In the genomic region with DNA sequence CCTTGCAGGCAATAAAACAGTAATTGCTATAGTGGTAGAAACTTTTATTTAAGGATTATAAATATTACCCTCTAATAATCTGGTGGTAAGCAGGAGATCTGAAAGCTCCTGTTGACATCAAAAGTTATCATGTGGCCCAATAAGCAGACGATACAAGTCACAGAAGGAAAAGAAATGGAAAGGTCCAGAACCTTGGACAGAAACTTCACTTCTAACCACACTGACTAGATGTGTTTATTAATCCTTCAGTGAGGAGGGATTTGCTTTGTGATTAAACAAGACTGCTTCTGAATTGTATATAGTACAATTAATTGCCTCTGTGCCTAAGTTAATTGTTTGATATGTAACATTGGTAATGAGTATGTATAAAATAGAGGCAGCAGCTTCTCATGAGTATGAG, we compare ENCODE assay signal across 27 cellular contexts.
DNase-seq lines count a peak whose midpoint lies in the region; ATAC-seq, FAIRE-seq and TF ChIP-seq lines count a peak whose summit lies in the region.
"Had no signal": no experiment of that assay in that cellular context is flagged by ENCODE, and none has a peak within 500 bp of the region (broad histone marks: within the 10 kb centered on the region; RNA-seq: fewer than 3 reads in every experiment).

No MANE protein-coding gene starts in this region.

- ATAC-seq in HCT116 = no peak
- no peak; the same call in 2 of the 3 replicates for ATAC-seq in GM12878
- no peak for ATAC-seq in left cardiac atrium

- H4K91ac ChIP-seq in trophoblast cell (ENCODE audit: low read depth, low read length) = no peak overlapping the region

- 40% methylated on average over 1 of the region's 1 CpG for WGBS in GM12878 (ENCODE audit: insufficient coverage, insufficient replicate concordance, low lambda C conversion rate, missing lambda C conversion rate)
- no CpG with 5 or more reads among the region's 1 CpG for WGBS in trophoblast cell (ENCODE audit: extremely low coverage, insufficient coverage, insufficient read length)

- no peak overlapping the region for H2BK5ac ChIP-seq in trophoblast cell (ENCODE audit: low read depth, low read length, poor library complexity)

- H3K27me3 ChIP-seq in HCT116 (ENCODE audit: insufficient read depth, low read length) (no peaks in the 10 kb centered on the region), OCI-LY3 (ENCODE audit: low read depth, low read length) (no peaks in the 10 kb centered on the region), GM12878 (replicated peaks in 1 of 2; ENCODE audit: control insufficient read depth in 2 of 2, insufficient read depth in 2 of 2, low read length in 1 of 2) (no peaks in the 10 kb centered on the region), trophoblast cell (ENCODE audit: insufficient read depth, low read length) (no peaks in the 10 kb centered on the region)
- H3K27me3 ChIP-seq: BE2C, BLaER1 had no signal

- H3K4me2 ChIP-seq in HCT116 (ENCODE audit: low read length) (no peak overlapping the region), OCI-LY3 (ENCODE audit: low read length) (peak overlapping the region; percentile 18; the same call in 1 of the 2 replicates), GM12878 (ENCODE audit: control insufficient read depth, insufficient read depth) (no peak overlapping the region), trophoblast cell (ENCODE audit: low read length) (no peak overlapping the region)
- H3K4me2 ChIP-seq: BLaER1 had no signal

- no peak overlapping the region for H3K4me3 ChIP-seq in HCT116 (replicated peaks in 1 of 2; ENCODE audit: low read depth in 1 of 2, low read length in 2 of 2)
- no peak overlapping the region for H3K4me3 ChIP-seq in OCI-LY3 (ENCODE audit: low read length)
- H3K4me3 ChIP-seq in GM12878 = no peak overlapping the region
- no peak overlapping the region for H3K4me3 ChIP-seq in trophoblast cell (ENCODE audit: low read depth, low read length)
- H3K4me3 ChIP-seq: BLaER1 had no signal

- in situ Hi-C loops in GM12878 (cut with MboI) = no loop called here

- CTCF ChIA-PET in HCT116 (lab: Charles Lee) = no interaction called here
- CTCF ChIA-PET in GM12878 (lab: Yijun Ruan, JAX) = interaction anchor here (0.6 to 1.3 kb wide), 3 partner anchors 17 to 134 kb away, joined by 3 to 5 read pairs (median 3); no protein-coding TSS in a partner anchor

- H3K27ac ChIP-seq in HCT116 (ENCODE audit: low read depth, low read length) (no peak overlapping the region), OCI-LY3 (ENCODE audit: low read length) (no peak overlapping the region), GM12878 (ENCODE audit: control insufficient read depth, insufficient read depth) (no peak overlapping the region), trophoblast cell (ENCODE audit: low read depth, low read length) (no peak overlapping the region)
- H3K27ac ChIP-seq: BLaER1 had no signal

- no peak for TF ChIP-seq EP300 in GM12878 (IDR thresholded peaks at IDR 0.05; ENCODE audit: borderline replicate concordance in 1 of 2, control insufficient read depth in 1 of 2, low read depth in 2 of 2, low read length in 2 of 2)

- TF ChIP-seq RAD21 in HCT116 (IDR thresholded peaks at IDR 0.05; ENCODE audit: low read depth) = no peak
- TF ChIP-seq RAD21 in GM12878 (IDR thresholded peaks at IDR 0.05; ENCODE audit: insufficient read depth, low read depth, low read length) = no peak

- BruUV-seq in HCT116 (replicated peaks; lab: Mats Ljungman, UMichigan) (no TSS peak), GM12878 (replicated peaks; lab: Mats Ljungman, UMichigan) (no TSS peak)

- H3K4me1 ChIP-seq in HCT116 (ENCODE audit: control insufficient read depth in 1 of 2, insufficient read depth in 2 of 2, low read length in 2 of 2) = no peaks in the 10 kb centered on the region
- H3K4me1 ChIP-seq in OCI-LY3 (ENCODE audit: low read length) = peaks cover 22% of the 10 kb centered on the region
- peaks cover 4% of the 10 kb centered on the region; the same call in 1 of the 2 replicates for H3K4me1 ChIP-seq in GM12878 (ENCODE audit: control insufficient read depth, insufficient read depth, low read length)
- no peaks in the 10 kb centered on the region for H3K4me1 ChIP-seq in trophoblast cell (ENCODE audit: control insufficient read depth in 1 of 2, insufficient read depth in 2 of 2, low read length in 2 of 2)
- H3K4me1 ChIP-seq: BE2C, BLaER1 had no signal

- FAIRE-seq in GM12878 (lab: Jason Lieb, UNC) (no peak), urothelium cell line (lab: Jason Lieb, UNC) (peak; percentile 17)
- FAIRE-seq: A204.1, GM12891, GM18507 had no signal

- H3K79me2 ChIP-seq in HCT116 (ENCODE audit: insufficient read depth, low read length) (no peaks in the 10 kb centered on the region), OCI-LY3 (ENCODE audit: low read length) (no peaks in the 10 kb centered on the region), GM12878 (ENCODE audit: control insufficient read depth, insufficient read depth, low read length) (no peaks in the 10 kb centered on the region), trophoblast cell (ENCODE audit: control insufficient read depth, insufficient read depth, low read length, poor library complexity) (no peaks in the 10 kb centered on the region)

- SMC1A ChIA-PET in GM12878 (lab: Charles Lee; ENCODE audit: uncharacterized antibody, unreplicated experiment) = interaction anchor here (0.8 to 4.0 kb wide), 8 partner anchors 10 to 102 kb away, joined by 3 to 20 read pairs (median 4); no protein-coding TSS in a partner anchor

- H3K18ac ChIP-seq in trophoblast cell (ENCODE audit: low read length) = no peak overlapping the region

- H3K9me2 ChIP-seq in HCT116 (ENCODE audit: insufficient read depth) = no peaks in the 10 kb centered on the region

- H3K23ac ChIP-seq in trophoblast cell (ENCODE audit: low read length) = no peak overlapping the region

- RAD21 ChIA-PET in HCT116 (lab: Charles Lee; ENCODE audit: low non-redundant PET in 1 of 2, low total read pairs in 2 of 2, uncharacterized antibody in 2 of 2, unreplicated experiment in 2 of 2) = no interaction called here
- RAD21 ChIA-PET in GM12878 (lab: Charles Lee; ENCODE audit: unreplicated experiment) = interaction anchor here (1.1 to 1.6 kb wide), 3 partner anchors 10 to 38 kb away, joined by 4 to 8 read pairs (median 5); no protein-coding TSS in a partner anchor

- no peaks in the 10 kb centered on the region for H3K36me3 ChIP-seq in HCT116 (ENCODE audit: control insufficient read depth in 1 of 2, insufficient read depth in 2 of 2, low read length in 2 of 2)
- H3K36me3 ChIP-seq in OCI-LY3 (replicated peaks; ENCODE audit: low read depth, low read length) = no peaks in the 10 kb centered on the region
- no peaks in the 10 kb centered on the region for H3K36me3 ChIP-seq in GM12878 (ENCODE audit: control insufficient read depth in 2 of 2, insufficient read depth in 2 of 2, low read length in 1 of 2)
- H3K36me3 ChIP-seq in trophoblast cell (ENCODE audit: control insufficient read depth in 1 of 2, insufficient read depth in 2 of 2, low read length in 2 of 2) = no peaks in the 10 kb centered on the region
- H3K36me3 ChIP-seq: BE2C, BLaER1 had no signal

- H3K14ac ChIP-seq in trophoblast cell (ENCODE audit: low read length) = no peak overlapping the region

- H3K4ac ChIP-seq in trophoblast cell (ENCODE audit: low read depth, low read length) = no peak overlapping the region

- POLR2A ChIA-PET in HCT116 (lab: Charles Lee) (no interaction called here), GM12878 (lab: Charles Lee) (interaction anchor here (1.0 to 1.1 kb wide), 3 partner anchors 11 to 38 kb away, joined by 3 to 4 read pairs (median 3); no protein-coding TSS in a partner anchor)

- no peak overlapping the region for H2BK120ac ChIP-seq in trophoblast cell (ENCODE audit: insufficient read depth, low read length, poor library complexity)

- TF ChIP-seq CTCF in HCT116 (IDR thresholded peaks at IDR 0.05 in 2 of 3, conservative IDR thresholded peaks at IDR 0.05 in 1 of 3; ENCODE audit: borderline replicate concordance in 1 of 3, insufficient read depth in 1 of 3, low read depth in 2 of 3, low read length in 2 of 3) = no peak
- no peak for TF ChIP-seq CTCF in OCI-LY3 (IDR thresholded peaks at IDR 0.05; ENCODE audit: low read depth, low read length)
- TF ChIP-seq CTCF in GM12878 (IDR thresholded peaks at IDR 0.05 in 2 of 3, conservative IDR thresholded peaks at IDR 0.05 in 1 of 3; ENCODE audit: control insufficient read depth in 2 of 3, extremely low read depth in 1 of 3, insufficient read depth in 1 of 3, low read depth in 3 of 3, low read length in 3 of 3) = no peak

- no peak overlapping the region for H2BK12ac ChIP-seq in trophoblast cell (ENCODE audit: low read length)

- H2AK5ac ChIP-seq in trophoblast cell (ENCODE audit: low read length) = no peak overlapping the region

- H3K9me3 ChIP-seq in HCT116 (ENCODE audit: control insufficient read depth in 1 of 2, insufficient read depth in 1 of 2, low read depth in 1 of 2, low read length in 2 of 2) = no peaks in the 10 kb centered on the region; a peak in 1 of 4 replicates
- no peaks in the 10 kb centered on the region for H3K9me3 ChIP-seq in OCI-LY3 (ENCODE audit: insufficient read depth, low read length)
- H3K9me3 ChIP-seq in GM12878 (replicated peaks; ENCODE audit: control insufficient read depth, insufficient read depth, low read length) = no peaks in the 10 kb centered on the region; the same call in 2 of the 3 replicates
- H3K9me3 ChIP-seq in trophoblast cell (ENCODE audit: insufficient read depth, low read depth, low read length) = peaks cover under 1% of the 10 kb centered on the region
- H3K9me3 ChIP-seq: BE2C had no signal

- H4K20me1 ChIP-seq in HCT116 (ENCODE audit: insufficient read depth) (no peaks in the 10 kb centered on the region), OCI-LY3 (ENCODE audit: insufficient read depth, low read length) (no peaks in the 10 kb centered on the region), GM12878 (ENCODE audit: control insufficient read depth, insufficient read depth) (no peaks in the 10 kb centered on the region)
- H4K20me1 ChIP-seq: BLaER1 had no signal

- intact Hi-C loops in HCT116 (cut with micrococcal nuclease) (no loop called here), GM12878 (cut with micrococcal nuclease; ENCODE audit: unreplicated experiment) (no loop called here), left cardiac atrium (cut with DNase I) (no loop called here)

- H4K12ac ChIP-seq in trophoblast cell (ENCODE audit: low read depth, low read length) = no peak overlapping the region

- H4K8ac ChIP-seq in trophoblast cell (ENCODE audit: low read depth, low read length) = no peak overlapping the region

- H2AFZ ChIP-seq in HCT116 (ENCODE audit: low read depth, low read length, poor library complexity, severe bottlenecking) (no peak overlapping the region), OCI-LY3 (ENCODE audit: low read depth, low read length) (no peak overlapping the region), GM12878 (ENCODE audit: control insufficient read depth, low read depth, low read length) (no peak overlapping the region), trophoblast cell (ENCODE audit: insufficient read depth, low read length, poor library complexity) (no peak overlapping the region)

- H3K79me1 ChIP-seq in trophoblast cell (ENCODE audit: low read length) = no peaks in the 10 kb centered on the region

- DNase-seq in HCT116 (ENCODE audit: low read depth, low spot score) = no peak
- DNase-seq in GM12878 (ENCODE audit: low read depth, low spot score) = no peak
- no peak for DNase-seq in urothelium cell line (ENCODE audit: low spot score)
- no peak for DNase-seq in activated CD4-positive, CD25-positive, alpha-beta regulatory T cell (lab: John Stamatoyannopoulos, UW)
- no peak for DNase-seq in ecto neural progenitor cell (ENCODE audit: low spot score)
- DNase-seq in left cardiac atrium = no peak
- no peak for DNase-seq in trophoblast cell
- DNase-seq: 8988T; ACHN; BE2C; C1 segment of cervical spinal cord; CD4-positive, alpha-beta memory T cell; CD4-positive, CD25-positive, alpha-beta regulatory T cell; CD8-positive, alpha-beta memory T cell; COR-L47; DMS 273 treated with DMSO at 0.1 percent for 48 hours; DMS153; DMS53; DMS79; DND-41; EL; GDM1 had no signal

- TF ChIP-seq POLR2A in HCT116 (IDR thresholded peaks at IDR 0.05; ENCODE audit: borderline replicate concordance, extremely low read depth, insufficient read depth, insufficient read length) = no peak
- no peak for TF ChIP-seq POLR2A in GM12878 (IDR thresholded peaks at IDR 0.05; ENCODE audit: low read depth, low read length)

- H3K9ac ChIP-seq in HCT116 (ENCODE audit: low read length) (no peak overlapping the region), OCI-LY3 (ENCODE audit: low read length) (no peak overlapping the region), GM12878 (ENCODE audit: control insufficient read depth, insufficient read depth, low read length) (no peak overlapping the region), trophoblast cell (ENCODE audit: low read length) (no peak overlapping the region)
- H3K9ac ChIP-seq: BLaER1 had no signal

Comparison
In these comparisons a context has a peak if more than half of its experiments do, and no peak if none do; other contexts are left out.
1. Of the 18 proteins assayed by ChIP-seq in both GM12878 and HCT116: peak only in GM12878: none; only in HCT116: none; in both: REST; in neither: 17.